8 cellular contexts compared by ENCODE assay signal in genomic region chr20:21100590-21101452, GRCh38. TPM values are rescaled to one million over a fixed set of nuclear protein-coding genes. Genes with fewer than 3 reads are reported as not detected.
DNase-seq lines count a peak whose midpoint lies in the region; ATAC-seq and TF ChIP-seq lines count a peak whose summit lies in the region.

No MANE protein-coding gene starts in this region.

- DNase-seq in CD1c-positive myeloid dendritic cell (ENCODE audit: extremely low spot score), result peak; percentile 77
- no peak for DNase-seq in activated B cell treated with CpG ODN at 0.5 μM for 24 hours
- DNase-seq in heart right ventricle, result no peak
- no peak for DNase-seq in sigmoid colon

- peak overlapping the region; percentile 71 for H3K9ac ChIP-seq in HUES48 (ENCODE audit: low read depth, low read length)

- no peaks in the 10 kb centered on the region for H3K36me3 ChIP-seq in HUES48 (ENCODE audit: control insufficient read depth, insufficient read depth, low read length)
- H3K36me3 ChIP-seq in heart right ventricle, result no peaks in the 10 kb centered on the region
- H3K36me3 ChIP-seq in sigmoid colon, result no peaks in the 10 kb centered on the region

- no peak for TF ChIP-seq CTCF in activated B cell treated with CpG ODN at 0.5 μM for 24 hours (IDR thresholded peaks at IDR 0.05)
- no peak for TF ChIP-seq CTCF in heart right ventricle (IDR thresholded peaks at IDR 0.05)
- no peak for TF ChIP-seq CTCF in sigmoid colon (IDR thresholded peaks at IDR 0.05)

- H3K4me3 Mint-ChIP-seq in activated B cell treated with CpG ODN at 0.5 μM for 24 hours, result peak overlapping the region; percentile 88

- POLR2A ChIA-PET in activated B cell treated with CpG ODN at 0.5 μM for 24 hours (lab: Charles Lee), result interaction anchor here (1.0 kb wide), 1 partner anchor 25 kb away, joined by 3 read pairs; the partner anchor contains the start of gene KIZ

- no peak for TF ChIP-seq POLR2A in sigmoid colon (IDR thresholded peaks at IDR 0.05)

- H3K27me3 ChIP-seq in HUES48 (ENCODE audit: control insufficient read depth, insufficient read depth, low read length) (peaks cover 93% of the 10 kb centered on the region), heart right ventricle (peaks cover 41 to 100% (median 99%) of the 10 kb centered on the region in 7 donors), sigmoid colon (peaks cover 71 to 98% (median 90%) of the 10 kb centered on the region in 3 donors)

- H3K27ac Mint-ChIP-seq in activated B cell treated with CpG ODN at 0.5 μM for 24 hours, result peak overlapping the region; percentile 83

- WGBS in heart right ventricle, 2 donors, result 2 to 3% methylated on average over 63 to 64 of the region's 64 CpGs
- 2% methylated on average over 64 of the region's 64 CpGs for WGBS in sigmoid colon, 2 donors

- no peaks in the 10 kb centered on the region for H3K9me3 ChIP-seq in HUES48 (ENCODE audit: control insufficient read depth, insufficient read depth, low read length)
- no peaks in the 10 kb centered on the region for H3K9me3 ChIP-seq in heart right ventricle
- H3K9me3 ChIP-seq in sigmoid colon, result no peaks in the 10 kb centered on the region

- H3K4me3 ChIP-seq in HUES48 (ENCODE audit: low read depth, low read length), result peak overlapping the region; percentile 64
- H3K4me3 ChIP-seq in heart right ventricle, result peak overlapping the region; percentile 21 to 63 (median 45)
- H3K4me3 ChIP-seq in sigmoid colon, result peak overlapping the region; percentile 1 to 44 (median 36)

- CTCF ChIA-PET in activated B cell treated with CpG ODN at 0.5 μM for 24 hours (lab: Charles Lee), result no interaction called here

- ATAC-seq in activated B cell treated with CpG ODN at 0.5 μM for 24 hours (ENCODE audit: low read depth) (peak; percentile 19), heart right ventricle (peak in 3 of 8 donors; percentile 3 to 31 (median 8)), HG03565 (IDR thresholded peaks at IDR 0.05; ENCODE audit: unreplicated experiment) (no peak), HG02759 (IDR thresholded peaks at IDR 0.05; ENCODE audit: unreplicated experiment) (no peak), HG02571 (IDR thresholded peaks at IDR 0.05; ENCODE audit: unreplicated experiment) (no peak)

- peaks cover 68% of the 10 kb centered on the region for H3K27me3 Mint-ChIP-seq in activated B cell treated with CpG ODN at 0.5 μM for 24 hours

- H3K4me1 Mint-ChIP-seq in activated B cell treated with CpG ODN at 0.5 μM for 24 hours, result peaks cover 36% of the 10 kb centered on the region

- intact Hi-C loops in activated B cell treated with CpG ODN at 0.5 μM for 24 hours (cut with micrococcal nuclease) (loop anchor here (1.0 to 2.0 kb wide), 5 partner anchors 24 to 1049 kb away; partner anchors contain the start of genes CFAP61, CRNKL1 and NKX2-4), heart right ventricle (cut with DNase I) (no loop called here), sigmoid colon (cut with DNase I) (loop anchor here (5.0 to 10.0 kb wide), 3 partner anchors 201 to 404 kb away; partner anchors contain the start of genes NKX2-4 and XRN2)

- H3K27ac ChIP-seq in HUES48 (ENCODE audit: low read depth, low read length) (no peak overlapping the region), heart right ventricle (peak overlapping the region in 1 of 10 donors; percentile 77), sigmoid colon (peak overlapping the region in 2 of 4 donors; percentile 20 to 47)

- peaks cover 50% of the 10 kb centered on the region for H3K4me1 ChIP-seq in HUES48 (ENCODE audit: control insufficient read depth, insufficient read depth, low read length)
- peaks cover 2 to 52% (median 45%) of the 10 kb centered on the region in 9 donors for H3K4me1 ChIP-seq in heart right ventricle
- peaks cover 0 to 51% (median 47%) of the 10 kb centered on the region in 4 donors for H3K4me1 ChIP-seq in sigmoid colon

- no peak for TF ChIP-seq EP300 in sigmoid colon (IDR thresholded peaks at IDR 0.05)

- no peaks in the 10 kb centered on the region for H3K9me3 Mint-ChIP-seq in activated B cell treated with CpG ODN at 0.5 μM for 24 hours

- no peaks in the 10 kb centered on the region for H3K36me3 Mint-ChIP-seq in activated B cell treated with CpG ODN at 0.5 μM for 24 hours (ENCODE audit: low read depth)

RNA-seq across cellular contexts. Expression of gene LINC00237, which starts 5.3 kb away (rescaled TPM):
- total RNA-seq in activated B cell treated with CpG ODN at 0.5 μM for 24 hours, result 0.17 TPM in 1 of 2 replicates, not detected in the other
- total RNA-seq in heart right ventricle, result not detected
- polyA plus RNA-seq in heart right ventricle, result not detected
- total RNA-seq in sigmoid colon, result not detected
- polyA plus RNA-seq in sigmoid colon, result not detected

RNA-seq across cellular contexts. Expression of gene KIZ, which starts 25.1 kb away (rescaled TPM):
- total RNA-seq in activated B cell treated with CpG ODN at 0.5 μM for 24 hours (15.8 and 18.0 TPM in 2 replicates), heart right ventricle (10 to 100 TPM; 16.8 to 38.2 (median 26.5) TPM), sigmoid colon (100 to 1,000 TPM; 171 to 291 (median 193) TPM)
- polyA plus RNA-seq in heart right ventricle (10 to 100 TPM in 1 of 2 donors, 1 to 10 TPM in 1; 8.3 to 33.9 TPM), sigmoid colon (10 to 100 TPM in 1 of 3 donors, 1 to 10 TPM in 2; 5.1 to 15.0 (median 9.4) TPM)

Comparison
In these comparisons a context has a peak if more than half of its experiments do, and no peak if none do; other contexts are left out.
1. intact Hi-C loops: an anchor here in activated B cell treated with CpG ODN at 0.5 μM for 24 hours (1.0 to 2.0 kb wide) and sigmoid colon (5.0 to 10.0 kb wide); none called in heart right ventricle.